8 cellular contexts compared by ENCODE assay signal in genomic region chr4:1720163-1720983, GRCh38. TPM values are rescaled to one million over a fixed set of nuclear protein-coding genes. Genes with fewer than 3 reads are reported as not detected.
A peak's percentile ranks its signal among the peaks of the same experiment; 100 is the strongest.
DNase-seq lines count a peak whose midpoint lies in the region; ATAC-seq and TF ChIP-seq lines count a peak whose summit lies in the region.

No MANE protein-coding gene starts in this region.

- H3K27me3 ChIP-seq in KMS-11 (ENCODE audit: insufficient read depth, low read depth) (no peaks in the 10 kb centered on the region), uterus (no peaks in the 10 kb centered on the region)

- H3K4me1 ChIP-seq in KMS-11 (ENCODE audit: low read depth, poor library complexity, severe bottlenecking): peaks cover 15% of the 10 kb centered on the region
- H3K4me1 ChIP-seq in uterus: peaks cover 0 to 19% of the 10 kb centered on the region in 2 donors

- H3K4me2 ChIP-seq in KMS-11: peak overlapping the region; percentile 68

- intact Hi-C loops in natural killer cell (cut with micrococcal nuclease) (loop anchor here (5.0 kb wide), 2 partner anchors 38 to 137 kb away; partner anchors contain the start of genes FAM53A and LETM1), uterus (cut with DNase I; ENCODE audit: low total_unique reads) (loop anchor here (5.0 kb wide), 1 partner anchor 137 kb away; the partner anchor contains the start of gene LETM1)

- peaks cover 17 to 32% of the 10 kb centered on the region in 2 donors for H3K36me3 Mint-ChIP-seq in activated T-cell treated with anti-CD3 and anti-CD28 coated beads, Interleukin-2, amount 50 U/mL, for 72 hours (ENCODE audit: insufficient read depth in 2 of 2)
- no peaks in the 10 kb centered on the region for H3K36me3 Mint-ChIP-seq in natural killer cell

- H3K27ac ChIP-seq in KMS-11: peak overlapping the region; percentile 54
- H3K27ac ChIP-seq in uterus: peak overlapping the region; percentile 78 to 87

- H4K20me1 ChIP-seq in KMS-11 (ENCODE audit: insufficient read depth): no peaks in the 10 kb centered on the region

- H3K27me3 Mint-ChIP-seq in activated T-cell treated with anti-CD3 and anti-CD28 coated beads, Interleukin-2, amount 50 U/mL, for 72 hours (ENCODE audit: low read depth): no peaks in the 10 kb centered on the region
- no peaks in the 10 kb centered on the region for H3K27me3 Mint-ChIP-seq in natural killer cell (ENCODE audit: low read depth in 2 of 2)

- ATAC-seq in GM21447 (IDR thresholded peaks at IDR 0.05; ENCODE audit: unreplicated experiment) (peak; percentile 14), natural killer cell (peak; percentile 24 to 38 (median 27))
- ATAC-seq in activated T-cell treated with anti-CD3 and anti-CD28 coated beads, Interleukin-2, amount 50 U/mL, for 72 hours (replicated peaks in 1 of 2): peak; percentile 22 to 29

- peaks cover 70% of the 10 kb centered on the region for H3K4me1 Mint-ChIP-seq in activated T-cell treated with anti-CD3 and anti-CD28 coated beads, Interleukin-2, amount 50 U/mL, for 72 hours (ENCODE audit: low read depth)
- peaks cover 23 to 43% of the 10 kb centered on the region in 2 donors for H3K4me1 Mint-ChIP-seq in natural killer cell

- H3K36me3 ChIP-seq in KMS-11 (ENCODE audit: insufficient read depth) (no peaks in the 10 kb centered on the region), uterus (no peaks in the 10 kb centered on the region)

- DNase-seq in GDM1 (lab: John Stamatoyannopoulos, UW) (peak; percentile 22), fibroblast of mammary gland (ENCODE audit: low read depth) (peak; percentile 29), natural killer cell (peak; percentile 51), uterus (no peak), NCI-H1930 (lab: John Stamatoyannopoulos, UW) (no peak)
- DNase-seq in activated T-cell treated with anti-CD3 and anti-CD28 coated beads, Interleukin-2, amount 50 U/mL, for 72 hours: peak; percentile 62 to 64

- H3K9ac ChIP-seq in KMS-11: peak overlapping the region; percentile 63

- H3K4me3 ChIP-seq in KMS-11 (IDR thresholded peaks at IDR 0.05; ENCODE audit: insufficient read depth, low read depth, low read length): no peak overlapping the region
- peak overlapping the region; percentile 67 for H3K4me3 ChIP-seq in fibroblast of mammary gland (ENCODE audit: control insufficient read depth, low read depth, low read length)
- peak overlapping the region; percentile 52 to 84 for H3K4me3 ChIP-seq in uterus

- peaks cover 49% of the 10 kb centered on the region for H3K79me2 ChIP-seq in KMS-11 (ENCODE audit: insufficient read depth, low read depth)

- no peak for TF ChIP-seq CTCF in KMS-11 (conservative IDR thresholded peaks at IDR 0.05; ENCODE audit: low read depth, low read length)
- TF ChIP-seq CTCF in fibroblast of mammary gland (conservative IDR thresholded peaks at IDR 0.05; ENCODE audit: control insufficient read depth, insufficient read depth, low read depth, low read length): no peak
- TF ChIP-seq CTCF in natural killer cell (IDR thresholded peaks at IDR 0.05): no peak
- TF ChIP-seq CTCF in uterus (IDR thresholded peaks at IDR 0.05): no peak

- H3K9me3 Mint-ChIP-seq in activated T-cell treated with anti-CD3 and anti-CD28 coated beads, Interleukin-2, amount 50 U/mL, for 72 hours: no peaks in the 10 kb centered on the region
- no peaks in the 10 kb centered on the region for H3K9me3 Mint-ChIP-seq in natural killer cell

- peak overlapping the region; percentile 10; the same call in 1 of the 2 replicates for H2AFZ ChIP-seq in KMS-11 (ENCODE audit: low read depth)

- peak overlapping the region; percentile 89 for H3K27ac Mint-ChIP-seq in activated T-cell treated with anti-CD3 and anti-CD28 coated beads, Interleukin-2, amount 50 U/mL, for 72 hours
- H3K27ac Mint-ChIP-seq in natural killer cell: peak overlapping the region; percentile 80 to 93

- no peak for TF ChIP-seq POLR2A in uterus (IDR thresholded peaks at IDR 0.05)

- peak overlapping the region; percentile 97 to 98 for H3K4me3 Mint-ChIP-seq in activated T-cell treated with anti-CD3 and anti-CD28 coated beads, Interleukin-2, amount 50 U/mL, for 72 hours
- peak overlapping the region; percentile 89 for H3K4me3 Mint-ChIP-seq in natural killer cell

- H3K9me3 ChIP-seq in uterus: no peaks in the 10 kb centered on the region

RNA-seq across cellular contexts. Expression of gene TMEM129, which starts 0.8 kb away (rescaled TPM):
- 10 to 100 TPM; 20.4 to 22.1 TPM for total RNA-seq in activated T-cell treated with anti-CD3 and anti-CD28 coated beads, Interleukin-2, amount 50 U/mL, for 72 hours
- total RNA-seq in natural killer cell (10 to 100 TPM; 18.2 to 26.9 (median 20.8) TPM), uterus (10 to 100 TPM; 31.0 to 99.7 (median 42.7) TPM)

RNA-seq across cellular contexts. Expression of gene TACC3, which starts 0.9 kb away (rescaled TPM):
- total RNA-seq in activated T-cell treated with anti-CD3 and anti-CD28 coated beads, Interleukin-2, amount 50 U/mL, for 72 hours: 100 to 1,000 TPM; 172 to 206 TPM
- total RNA-seq in natural killer cell: 10 to 100 TPM; 23.4 to 43.7 (median 32.5) TPM
- total RNA-seq in uterus: 10 to 100 TPM in 1 of 4 donors, 1 to 10 TPM in 3; 4.6 to 15.6 (median 7.3) TPM

RNA-seq across cellular contexts. Expression of gene SLBP, which starts 8.3 kb away (rescaled TPM):
- total RNA-seq in activated T-cell treated with anti-CD3 and anti-CD28 coated beads, Interleukin-2, amount 50 U/mL, for 72 hours: 10 to 100 TPM; 56.4 to 63.1 TPM
- total RNA-seq in natural killer cell (10 to 100 TPM; 29.5 to 38.8 (median 38.6) TPM), uterus (10 to 100 TPM; 25.0 to 56.4 (median 41.4) TPM)

RNA-seq across cellular contexts. Expression of gene FAM53A, which starts 36.3 kb away (rescaled TPM):
- total RNA-seq in activated T-cell treated with anti-CD3 and anti-CD28 coated beads, Interleukin-2, amount 50 U/mL, for 72 hours: 1 to 10 TPM; 1.4 to 4.0 TPM
- total RNA-seq in natural killer cell (1 to 10 TPM; 1.9 to 2.9 (median 2.3) TPM), uterus (1 to 10 TPM in 2 of 4 donors, not detected in 2; 1.3 to 3.2 TPM)

Comparison
In these comparisons a context has a peak if more than half of its experiments do, and no peak if none do; other contexts are left out.
1. DNase-seq: peak in GDM1 (single experiment), activated T-cell treated with anti-CD3 and anti-CD28 coated beads, Interleukin-2, amount 50 U/mL, for 72 hours (2 of 2), fibroblast of mammary gland (single experiment) and natural killer cell (single experiment); none in uterus (0 of 2) and NCI-H1930 (0 of 2).
2. Peak in every context shown above with its lines, with median percentiles within 50 percentile points of each other: ATAC-seq.